In the genomic region with DNA sequence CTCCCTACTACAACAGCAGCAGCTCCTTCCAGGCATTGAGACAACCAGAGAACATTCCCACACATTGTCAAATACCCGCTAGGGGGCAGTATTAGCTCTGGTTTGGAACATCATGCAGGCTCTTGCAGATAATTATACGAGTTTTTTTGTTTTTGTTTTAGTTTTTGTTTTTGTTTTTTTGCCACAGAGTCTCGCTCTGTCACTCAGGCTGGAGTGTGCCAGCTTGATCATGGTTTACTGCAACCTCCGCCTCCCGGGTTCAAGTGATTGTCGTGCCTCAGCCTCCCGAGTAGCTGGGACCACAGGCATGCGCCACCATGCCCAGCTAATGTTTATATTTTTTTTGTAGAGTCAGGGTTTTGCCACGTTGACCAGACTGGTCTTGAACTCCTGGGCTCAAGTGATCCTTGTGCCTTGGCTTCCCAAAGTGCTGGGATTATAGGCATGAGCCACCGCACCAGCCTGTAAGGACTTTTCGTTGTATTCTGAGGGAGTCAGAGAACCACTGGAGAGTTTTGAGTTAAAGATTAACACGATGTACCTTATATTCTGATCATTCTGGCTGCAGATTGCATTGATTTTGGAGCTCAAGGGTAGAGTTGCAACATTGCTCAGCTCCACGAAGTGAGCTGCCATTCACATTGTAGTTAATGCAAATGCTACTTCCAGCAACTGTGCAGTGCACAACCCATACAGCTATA, we compare ENCODE assay signal across 8 cellular contexts. TPM values are rescaled to one million over a fixed set of nuclear protein-coding genes. Genes with fewer than 3 reads are reported as not detected.
A peak's percentile ranks its signal among the peaks of the same experiment; 100 is the strongest.
DNase-seq lines count a peak whose midpoint lies in the region; ATAC-seq, FAIRE-seq and TF ChIP-seq lines count a peak whose summit lies in the region.

No MANE protein-coding gene starts in this region.

- TF ChIP-seq RAD21 in H1 (IDR thresholded peaks at IDR 0.05 in 1 of 2, conservative IDR thresholded peaks at IDR 0.05 in 1 of 2; ENCODE audit: low read depth in 2 of 2, low read length in 2 of 2): peak; percentile 80 to 89

- H3K9ac ChIP-seq in H1 (replicated peaks in 1 of 4; ENCODE audit: extremely low read depth in 1 of 4, low read depth in 3 of 4, low read length in 3 of 4) (no peak overlapping the region), mesenchymal stem cell (ENCODE audit: low read length) (no peak overlapping the region)

- no peaks in the 10 kb centered on the region for H3K79me2 ChIP-seq in H1 (ENCODE audit: control insufficient read depth in 1 of 2, insufficient read depth in 2 of 2, low read length in 2 of 2)

- no peak overlapping the region for H3K27ac Mint-ChIP-seq in WTC11
- no peak overlapping the region for H3K27ac Mint-ChIP-seq in stimulated activated naive B cell treated with anti-CD40 and anti-IgM and Interleukin-4, amounts not matched to agents 10 μg/mL and 1 μg/mL and 100 μg/mL, for 72 hours

- H3K27me3 ChIP-seq in AG04450 (ENCODE audit: control insufficient read depth, insufficient read depth, low read length) (peaks cover 10% of the 10 kb centered on the region), H1 (replicated peaks in 1 of 4; ENCODE audit: control insufficient read depth in 3 of 4, extremely low read depth in 1 of 4, insufficient read depth in 3 of 4, low read length in 3 of 4) (no peaks in the 10 kb centered on the region), mesenchymal stem cell (ENCODE audit: control insufficient read depth in 1 of 2, insufficient read depth in 1 of 2, low read length in 2 of 2) (peaks cover 13 to 52% of the 10 kb centered on the region in 2 experiments)

- H2BK120ac ChIP-seq in H1 (replicated peaks; ENCODE audit: low read depth, low read length) (no peak overlapping the region), mesenchymal stem cell (ENCODE audit: low read depth, low read length) (no peak overlapping the region)

- 64% methylated on average over 13 of the region's 13 CpGs; no CpG with 5 or more reads in 1 of the 2 experiments for WGBS in H1 (ENCODE audit: extremely low coverage in 1 of 2, insufficient coverage in 1 of 2, insufficient read length in 1 of 2, insufficient replicate concordance in 2 of 2, low coverage in 1 of 2, low lambda C conversion rate in 2 of 2, missing lambda C conversion rate in 1 of 2), 2 experiments
- 54% methylated on average over 13 of the region's 13 CpGs for WGBS in mesenchymal stem cell

- H4K91ac ChIP-seq in H1 (replicated peaks; ENCODE audit: insufficient read length, low read length): no peak overlapping the region
- H4K91ac ChIP-seq in mesenchymal stem cell (ENCODE audit: low read length): no peak overlapping the region

- H3K23ac ChIP-seq in H1 (ENCODE audit: insufficient read length) (no peak overlapping the region), mesenchymal stem cell (ENCODE audit: low read length in 2 of 2) (no peak overlapping the region)

- no peaks in the 10 kb centered on the region for H3K9me3 Mint-ChIP-seq in WTC11
- H3K9me3 Mint-ChIP-seq in stimulated activated naive B cell treated with anti-CD40 and anti-IgM and Interleukin-4, amounts not matched to agents 10 μg/mL and 1 μg/mL and 100 μg/mL, for 72 hours: no peaks in the 10 kb centered on the region

- H3K79me1 ChIP-seq in H1 (ENCODE audit: low read depth, low read length) (no peaks in the 10 kb centered on the region), mesenchymal stem cell (replicated peaks; ENCODE audit: low read length, poor library complexity, severe bottlenecking) (no peaks in the 10 kb centered on the region)

- no peak overlapping the region for H3K4me2 ChIP-seq in H1 (ENCODE audit: insufficient read depth in 1 of 2, low read depth in 2 of 2, low read length in 2 of 2)
- peak overlapping the region; percentile 56 for H3K4me2 ChIP-seq in mesenchymal stem cell (ENCODE audit: low read length, poor library complexity, severe bottlenecking)

- no peak for TF ChIP-seq POLR2A in H1 (IDR thresholded peaks at IDR 0.05; ENCODE audit: control extremely low read depth in 1 of 2, low read depth in 2 of 2, low read length in 2 of 2)

- H2BK12ac ChIP-seq in H1 (ENCODE audit: low read depth, low read length): no peak overlapping the region
- peak overlapping the region in 1 of 2 experiments; percentile 39 for H2BK12ac ChIP-seq in mesenchymal stem cell (ENCODE audit: low read length in 2 of 2)

- H2BK15ac ChIP-seq in H1 (ENCODE audit: low read length) (no peak overlapping the region), mesenchymal stem cell (ENCODE audit: low read depth, poor library complexity, severe bottlenecking) (no peak overlapping the region)

- no peaks in the 10 kb centered on the region for H4K20me1 ChIP-seq in H1 (replicated peaks in 1 of 2; ENCODE audit: control insufficient read depth in 1 of 2, insufficient read depth in 2 of 2, low read length in 2 of 2)

- H3K4me3 Mint-ChIP-seq in WTC11: no peak overlapping the region
- no peak overlapping the region for H3K4me3 Mint-ChIP-seq in stimulated activated naive B cell treated with anti-CD40 and anti-IgM and Interleukin-4, amounts not matched to agents 10 μg/mL and 1 μg/mL and 100 μg/mL, for 72 hours

- CTCF ChIA-PET in AG04450 (lab: Charles Lee): interaction anchor here (0.5 to 3.3 kb wide), 45 partner anchors 9 to 275 kb away, joined by 3 to 95 read pairs (median 4); a partner anchor contains a TSS
- CTCF ChIA-PET in WTC11 (lab: Charles Lee): interaction anchor here (0.5 to 2.9 kb wide), 66 partner anchors 9 to 1069 kb away, joined by 3 to 79 read pairs (median 6); a partner anchor contains a TSS
- CTCF ChIA-PET in H1 (lab: Charles Lee; ENCODE audit: partially characterized antibody): interaction anchor here (0.5 to 3.3 kb wide), 61 partner anchors 9 to 878 kb away, joined by 3 to 126 read pairs (median 5); a partner anchor contains a TSS

- H2BK5ac ChIP-seq in H1 (ENCODE audit: low read depth, low read length) (no peak overlapping the region), mesenchymal stem cell (ENCODE audit: low read depth, low read length, poor library complexity, severe bottlenecking) (no peak overlapping the region)

- no peaks in the 10 kb centered on the region for H3K4me1 ChIP-seq in H1 (replicated peaks in 1 of 4; ENCODE audit: control insufficient read depth in 3 of 4, insufficient read depth in 4 of 4, low read length in 3 of 4)
- H3K4me1 ChIP-seq in mesenchymal stem cell (ENCODE audit: control insufficient read depth, insufficient read depth, low read depth, low read length): peaks cover 11% of the 10 kb centered on the region

- no peaks in the 10 kb centered on the region for H3K36me3 ChIP-seq in H1 (ENCODE audit: control insufficient read depth in 2 of 4, insufficient read depth in 4 of 4, low read length in 3 of 4)
- H3K36me3 ChIP-seq in mesenchymal stem cell (ENCODE audit: control insufficient read depth in 1 of 2, insufficient read depth in 2 of 2, low read depth in 1 of 2, low read length in 2 of 2): no peaks in the 10 kb centered on the region

- H3K27ac ChIP-seq in AG04450 (ENCODE audit: low read depth, low read length) (no peak overlapping the region), H1 (ENCODE audit: low read depth, low read length) (no peak overlapping the region), mesenchymal stem cell (ENCODE audit: low read length, poor library complexity, severe bottlenecking) (no peak overlapping the region)

- no peak for TF ChIP-seq EP300 in H1 (IDR thresholded peaks at IDR 0.05; ENCODE audit: borderline replicate concordance in 1 of 2, low read depth in 2 of 2, low read length in 2 of 2)

- peaks cover 12% of the 10 kb centered on the region for H3K4me1 Mint-ChIP-seq in WTC11
- H3K4me1 Mint-ChIP-seq in stimulated activated naive B cell treated with anti-CD40 and anti-IgM and Interleukin-4, amounts not matched to agents 10 μg/mL and 1 μg/mL and 100 μg/mL, for 72 hours: peaks cover 0 to 5% of the 10 kb centered on the region in 2 donors

- H3K14ac ChIP-seq in H1 (ENCODE audit: insufficient read length) (no peak overlapping the region), mesenchymal stem cell (ENCODE audit: low read length in 2 of 2) (peak overlapping the region in 1 of 2 experiments; percentile 64)

- no peaks in the 10 kb centered on the region for H3K36me3 Mint-ChIP-seq in WTC11
- H3K36me3 Mint-ChIP-seq in stimulated activated naive B cell treated with anti-CD40 and anti-IgM and Interleukin-4, amounts not matched to agents 10 μg/mL and 1 μg/mL and 100 μg/mL, for 72 hours: no peaks in the 10 kb centered on the region

- H3K18ac ChIP-seq in H1 (ENCODE audit: extremely low read depth, low read length) (no peak overlapping the region), mesenchymal stem cell (ENCODE audit: low read depth in 1 of 2, low read length in 2 of 2) (no peak overlapping the region)

- H4K8ac ChIP-seq in H1 (ENCODE audit: extremely low read depth, insufficient read depth, low read length) (no peak overlapping the region), mesenchymal stem cell (ENCODE audit: low read length) (peak overlapping the region; percentile 39)

- ATAC-seq in WTC11 (peak; percentile 74), GM19467 (IDR thresholded peaks at IDR 0.05; ENCODE audit: unreplicated experiment) (no peak)
- peak; percentile 69 to 82 for ATAC-seq in stimulated activated naive B cell treated with anti-CD40 and anti-IgM and Interleukin-4, amounts not matched to agents 10 μg/mL and 1 μg/mL and 100 μg/mL, for 72 hours (replicated peaks)

- H3K9me3 ChIP-seq in AG04450 (ENCODE audit: control insufficient read depth, insufficient read depth, low read length) (no peaks in the 10 kb centered on the region), H1 (ENCODE audit: insufficient read depth in 2 of 2, low read depth in 1 of 2, low read length in 1 of 2) (no peaks in the 10 kb centered on the region), mesenchymal stem cell (ENCODE audit: control insufficient read depth, low read length) (no peaks in the 10 kb centered on the region)

- H3K23me2 ChIP-seq in H1 (ENCODE audit: low read depth, low read length): no peaks in the 10 kb centered on the region; the same call in 1 of the 2 replicates

- peak; percentile 76 for TF ChIP-seq CTCF in AG04450 (IDR thresholded peaks at IDR 0.05; ENCODE audit: low read depth, low read length)
- peak; percentile 53 for TF ChIP-seq CTCF in GM12875 (IDR thresholded peaks at IDR 0.05; ENCODE audit: borderline replicate concordance, insufficient read depth, low read depth, low read length)
- peak; percentile 70; the same call in 1 of the 2 replicates for TF ChIP-seq CTCF in WTC11 (IDR thresholded peaks at IDR 0.05)
- peak in 2 of 3 experiments; percentile 62 to 82; a peak in 3 of 4 replicates for TF ChIP-seq CTCF in H1 (IDR thresholded peaks at IDR 0.05; ENCODE audit: control extremely low read depth in 1 of 3, insufficient read depth in 1 of 3, low read depth in 1 of 3, low read length in 3 of 3)

- no peak overlapping the region for H4K5ac ChIP-seq in H1 (ENCODE audit: insufficient read length, low read depth, low read length)

- no peak overlapping the region for H3K4ac ChIP-seq in H1 (replicated peaks; ENCODE audit: insufficient read length, low read depth, low read length)
- H3K4ac ChIP-seq in mesenchymal stem cell (ENCODE audit: low read depth in 1 of 2, low read length in 2 of 2): no peak overlapping the region

- POLR2A ChIA-PET in AG04450 (lab: Yijun Ruan, JAX) (interaction anchor here (0.7 kb wide), 2 partner anchors 73 to 199 kb away, joined by 3 to 6 read pairs; no protein-coding TSS in a partner anchor), WTC11 (lab: Charles Lee) (interaction anchor here (0.6 to 0.9 kb wide), 2 partner anchors 72 to 389 kb away, joined by 3 read pairs; a partner anchor contains a TSS), H1 (lab: Charles Lee; ENCODE audit: partially characterized antibody) (interaction anchor here (0.6 to 0.9 kb wide), 3 partner anchors 12 to 92 kb away, joined by 3 to 5 read pairs (median 3); no protein-coding TSS in a partner anchor)

- H3K56ac ChIP-seq in H1 (replicated peaks; ENCODE audit: insufficient read length, low read depth, low read length): no peak overlapping the region

- H2AFZ ChIP-seq in H1 (ENCODE audit: low read length) (no peak overlapping the region), mesenchymal stem cell (ENCODE audit: low read depth, low read length) (no peak overlapping the region)

- DNase-seq in AG04450 (ENCODE audit: low read depth, low spot score): peak; percentile 67
- DNase-seq in NCI-H2171 treated with DMSO at 0.1 percent for 48 hours (lab: John Stamatoyannopoulos, UW): peak; percentile 50
- DNase-seq in WTC11 (ENCODE audit: low spot score): peak; percentile 76
- peak in 1 of 2 experiments; percentile 80 for DNase-seq in H1 (ENCODE audit: low read depth in 1 of 2, low spot score in 2 of 2)
- DNase-seq in mesenchymal stem cell: peak; percentile 83
- DNase-seq in stimulated activated naive B cell treated with anti-CD40 and anti-IgM and Interleukin-4, amounts not matched to agents 10 μg/mL and 1 μg/mL and 100 μg/mL, for 72 hours: peak; percentile 25

- H2BK20ac ChIP-seq in H1 (ENCODE audit: low read length): no peak overlapping the region

- H2AK5ac ChIP-seq in H1 (ENCODE audit: low read depth, low read length) (no peak overlapping the region), mesenchymal stem cell (ENCODE audit: low read length, severe bottlenecking) (no peak overlapping the region)

- no peaks in the 10 kb centered on the region; the same call in none of the 2 replicates for H3K27me3 Mint-ChIP-seq in WTC11 (ENCODE audit: low read depth)
- peaks cover 15 to 17% of the 10 kb centered on the region in 2 donors for H3K27me3 Mint-ChIP-seq in stimulated activated naive B cell treated with anti-CD40 and anti-IgM and Interleukin-4, amounts not matched to agents 10 μg/mL and 1 μg/mL and 100 μg/mL, for 72 hours

- FAIRE-seq in H1 (lab: Jason Lieb, UNC): peak; percentile 97

- H3K4me3 ChIP-seq in AG04450 (ENCODE audit: low read depth, low read length) (no peak overlapping the region), GM12875 (ENCODE audit: low read depth, low read length) (no peak overlapping the region), H1 (ENCODE audit: extremely low read depth in 1 of 4, insufficient read depth in 2 of 4, low read depth in 3 of 4, low read length in 4 of 4) (no peak overlapping the region), mesenchymal stem cell (ENCODE audit: insufficient read depth in 1 of 2, low read depth in 1 of 2, low read length in 2 of 2) (no peak overlapping the region)

RNA-seq across cellular contexts. Expression of a gene that starts 41.7 kb away (rescaled TPM):
- not detected in 2 replicates for polyA plus RNA-seq in AG04450 (2011; rRNA removed)
- polyA minus RNA-seq in AG04450 (2011; rRNA and poly(A)+ RNA removed): 0.09 TPM in 1 of 2 replicates, not detected in the other
- total RNA-seq in WTC11 (2021): not detected in 3 replicates
- total RNA-seq in H1 (2021; fragmentation: NEBNext Ultra II Directional; extraction: Animal tissue kit (Norgen Biotek cat#: 25700)): not detected in 2 replicates
- not detected in 2 replicates for polyA plus RNA-seq in H1 (2011; rRNA removed)
- not detected for polyA plus RNA-seq in H1 (2011; cell fraction: cytosol; rRNA removed)
- polyA plus RNA-seq in H1 (2011; cell fraction: nucleus; rRNA removed): 0.10 TPM
- polyA plus RNA-seq in H1 (2012, experiment 1 of 2): not detected in 4 replicates
- not detected for polyA plus RNA-seq in H1 (2012, experiment 2 of 2)
- polyA plus RNA-seq in H1 (2013, experiment 1 of 2): not detected
- not detected for polyA plus RNA-seq in H1 (2013, experiment 2 of 2)
- not detected in 2 replicates for polyA minus RNA-seq in H1 (2011; rRNA and poly(A)+ RNA removed)
- polyA minus RNA-seq in H1 (2011; cell fraction: cytosol; rRNA and poly(A)+ RNA removed): not detected
- polyA minus RNA-seq in H1 (2011; cell fraction: nucleus; rRNA and poly(A)+ RNA removed): not detected
- polyA plus RNA-seq in mesenchymal stem cell (2013, experiment 1 of 2): not detected
- polyA plus RNA-seq in mesenchymal stem cell (2013, experiment 2 of 2): not detected

RNA-seq across cellular contexts. Expression of a gene that starts 42.2 kb away (rescaled TPM):
- 0.27 and 0.37 TPM in 2 replicates for polyA plus RNA-seq in AG04450 (2011; rRNA removed)
- not detected in 2 replicates for polyA minus RNA-seq in AG04450 (2011; rRNA and poly(A)+ RNA removed)
- total RNA-seq in WTC11 (2021): not detected in 3 replicates
- total RNA-seq in H1 (2021; fragmentation: NEBNext Ultra II Directional; extraction: Animal tissue kit (Norgen Biotek cat#: 25700)): not detected in 2 replicates
- not detected in 2 replicates for polyA plus RNA-seq in H1 (2011; rRNA removed)
- polyA plus RNA-seq in H1 (2011; cell fraction: cytosol; rRNA removed): not detected
- not detected for polyA plus RNA-seq in H1 (2011; cell fraction: nucleus; rRNA removed)
- not detected in 4 replicates for polyA plus RNA-seq in H1 (2012, experiment 1 of 2)
- polyA plus RNA-seq in H1 (2012, experiment 2 of 2): not detected
- polyA plus RNA-seq in H1 (2013, experiment 1 of 2): not detected
- not detected for polyA plus RNA-seq in H1 (2013, experiment 2 of 2)
- polyA minus RNA-seq in H1 (2011; rRNA and poly(A)+ RNA removed): not detected in 2 replicates
- not detected for polyA minus RNA-seq in H1 (2011; cell fraction: cytosol; rRNA and poly(A)+ RNA removed)
- not detected for polyA minus RNA-seq in H1 (2011; cell fraction: nucleus; rRNA and poly(A)+ RNA removed)
- polyA plus RNA-seq in mesenchymal stem cell (2013, experiment 1 of 2): 0.08 TPM
- 0.21 TPM for polyA plus RNA-seq in mesenchymal stem cell (2013, experiment 2 of 2)
